8 cellular contexts compared by ENCODE assay signal in genomic region chr9:92669890-92670708, GRCh38. TPM values are rescaled to one million over a fixed set of nuclear protein-coding genes. Genes with fewer than 3 reads are reported as not detected.
A peak's percentile ranks its signal among the peaks of the same experiment; 100 is the strongest.
DNase-seq lines count a peak whose midpoint lies in the region; ATAC-seq and TF ChIP-seq lines count a peak whose summit lies in the region.

A gene with protein sequence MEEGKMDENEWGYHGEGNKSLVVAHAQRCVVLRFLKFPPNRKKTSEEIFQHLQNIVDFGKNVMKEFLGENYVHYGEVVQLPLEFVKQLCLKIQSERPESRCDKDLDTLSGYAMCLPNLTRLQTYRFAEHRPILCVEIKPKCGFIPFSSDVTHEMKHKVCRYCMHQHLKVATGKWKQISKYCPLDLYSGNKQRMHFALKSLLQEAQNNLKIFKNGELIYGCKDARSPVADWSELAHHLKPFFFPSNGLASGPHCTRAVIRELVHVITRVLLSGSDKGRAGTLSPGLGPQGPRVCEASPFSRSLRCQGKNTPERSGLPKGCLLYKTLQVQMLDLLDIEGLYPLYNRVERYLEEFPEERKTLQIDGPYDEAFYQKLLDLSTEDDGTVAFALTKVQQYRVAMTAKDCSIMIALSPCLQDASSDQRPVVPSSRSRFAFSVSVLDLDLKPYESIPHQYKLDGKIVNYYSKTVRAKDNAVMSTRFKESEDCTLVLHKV (minus strand): TSS chr9:92670131. CDS start chr9:92669988, 143 bp downstream.

- intact Hi-C loops in left cardiac atrium (cut with DNase I) (no loop called here), posterior vena cava (cut with DNase I) (no loop called here), upper lobe of right lung (cut with DNase I) (no loop called here)

- H3K4me1 ChIP-seq in upper lobe of right lung = peaks cover 17% of the 10 kb centered on the region

- DNase-seq in NCI-H1694 treated with DMSO at 0.1 percent for 48 hours (lab: John Stamatoyannopoulos, UW) (peak; percentile 96), amygdala (lab: John Stamatoyannopoulos, UW) (peak; percentile 68 to 99 (median 95)), left cardiac atrium (peak; percentile 100), posterior vena cava (ENCODE audit: low spot score) (peak; percentile 99), upper lobe of right lung (peak; percentile 99)

- H3K4me3 Mint-ChIP-seq in T-helper 1 cell treated with Interleukin-12 subunit alpha and Interleukin-12 subunit beta and Interleukin-4 antibody, amounts not matched to agents 30 μg/mL and 1 μg/mL, for 36 hours = peak within 1 kb of the TSS; percentile 85

- H3K9me3 ChIP-seq in upper lobe of right lung = no peaks in the 10 kb centered on the region

- H3K4me3 ChIP-seq in upper lobe of right lung = peak within 1 kb of the TSS; percentile 96

- no peak for TF ChIP-seq CTCF in upper lobe of right lung (IDR thresholded peaks at IDR 0.05)

- peaks cover 16% of the 10 kb centered on the region for H3K36me3 Mint-ChIP-seq in T-helper 1 cell treated with Interleukin-12 subunit alpha and Interleukin-12 subunit beta and Interleukin-4 antibody, amounts not matched to agents 30 μg/mL and 1 μg/mL, for 36 hours (ENCODE audit: low read depth)

- peak; percentile 88 for ATAC-seq in GM18499 (IDR thresholded peaks at IDR 0.05; ENCODE audit: insufficient read depth, unreplicated experiment)
- peak; percentile 94 for ATAC-seq in HG02938 (IDR thresholded peaks at IDR 0.05; ENCODE audit: unreplicated experiment)
- peak; percentile 98 for ATAC-seq in left cardiac atrium
- peak; percentile 98 for ATAC-seq in upper lobe of right lung

- H3K27me3 Mint-ChIP-seq in T-helper 1 cell treated with Interleukin-12 subunit alpha and Interleukin-12 subunit beta and Interleukin-4 antibody, amounts not matched to agents 30 μg/mL and 1 μg/mL, for 36 hours (ENCODE audit: low read depth) = no peaks in the 10 kb centered on the region

- H3K27me3 ChIP-seq in upper lobe of right lung = no peaks in the 10 kb centered on the region

- no peaks in the 10 kb centered on the region for H3K9me3 Mint-ChIP-seq in T-helper 1 cell treated with Interleukin-12 subunit alpha and Interleukin-12 subunit beta and Interleukin-4 antibody, amounts not matched to agents 30 μg/mL and 1 μg/mL, for 36 hours

- peaks cover 28% of the 10 kb centered on the region for H3K4me1 Mint-ChIP-seq in T-helper 1 cell treated with Interleukin-12 subunit alpha and Interleukin-12 subunit beta and Interleukin-4 antibody, amounts not matched to agents 30 μg/mL and 1 μg/mL, for 36 hours (ENCODE audit: low read depth)

- peak within 1 kb of the TSS; percentile 88 for H3K27ac Mint-ChIP-seq in T-helper 1 cell treated with Interleukin-12 subunit alpha and Interleukin-12 subunit beta and Interleukin-4 antibody, amounts not matched to agents 30 μg/mL and 1 μg/mL, for 36 hours

- peak within 1 kb of the TSS; percentile 90 for H3K27ac ChIP-seq in upper lobe of right lung

- H3K36me3 ChIP-seq in upper lobe of right lung = no peaks in the 10 kb centered on the region

RNA-seq across cellular contexts. Expression of the gene that starts here (rescaled TPM):
- total RNA-seq in left cardiac atrium (10 to 100 TPM in 1 of 2 donors, 1 to 10 TPM in 1; 6.1 to 19.6 TPM), posterior vena cava (1 to 10 TPM; 5.8 to 6.6 TPM), upper lobe of right lung (9.6 TPM)

Comparison
In these comparisons a context has a peak if more than half of its experiments do, and no peak if none do; other contexts are left out.
1. Peak in every context shown above with its lines: DNase-seq, ATAC-seq, H3K4me3 ChIP-seq and H3K27ac ChIP-seq.